Comparison of ENCODE assay signal across 13 cellular contexts in genomic region chr10:14552010-14552409, GRCh38.
DNase-seq lines count a peak whose midpoint lies in the region; ATAC-seq and TF ChIP-seq lines count a peak whose summit lies in the region.
"Had no signal": no experiment of that assay in that cellular context is flagged by ENCODE, and none has a peak within 500 bp of the region (broad histone marks: within the 10 kb centered on the region; RNA-seq: fewer than 3 reads in every experiment).

No MANE protein-coding gene starts in this region.

- H4K20me1 ChIP-seq in IMR-90 (ENCODE audit: insufficient read depth, low read length), result peaks cover 63% of the 10 kb centered on the region

- H3K4me3 Mint-ChIP-seq in CD14-positive monocyte, result peak overlapping the region; percentile 40 to 41
- H3K4me3 Mint-ChIP-seq in activated T-helper 17 cell treated with anti-CD3 and anti-CD28 coated beads, Interleukin-2, amount 50 U/mL, for 72 hours, result peak overlapping the region; percentile 73
- H3K4me3 Mint-ChIP-seq in naive thymus-derived CD8-positive, alpha-beta T cell, result peak overlapping the region in 8 of 10 donors; percentile 2 to 57 (median 38)

- H3K79me1 ChIP-seq in IMR-90 (ENCODE audit: low read depth in 1 of 2, low read length in 2 of 2), result peaks cover 44 to 84% of the 10 kb centered on the region in 2 experiments

- H2BK5ac ChIP-seq in IMR-90 (ENCODE audit: low read depth, low read length, poor library complexity, severe bottlenecking), result no peak overlapping the region

- no peak overlapping the region for H4K91ac ChIP-seq in IMR-90 (ENCODE audit: insufficient read depth, low read depth, low read length)

- peaks cover 86% of the 10 kb centered on the region for H3K4me1 Mint-ChIP-seq in CD14-positive monocyte
- H3K4me1 Mint-ChIP-seq in activated T-helper 17 cell treated with anti-CD3 and anti-CD28 coated beads, Interleukin-2, amount 50 U/mL, for 72 hours, result peaks cover 74% of the 10 kb centered on the region
- H3K4me1 Mint-ChIP-seq in naive thymus-derived CD8-positive, alpha-beta T cell, result peaks cover 56 to 99% (median 94%) of the 10 kb centered on the region in 4 donors

- no peak overlapping the region for H3K18ac ChIP-seq in IMR-90 (ENCODE audit: low read depth, low read length)

- peaks cover 13% of the 10 kb centered on the region for H3K36me3 ChIP-seq in IMR-90 (ENCODE audit: control insufficient read depth, insufficient read depth, low read length)

- no peak overlapping the region for H3K14ac ChIP-seq in IMR-90 (replicated peaks; ENCODE audit: low read depth, low read length)

- H3K36me3 Mint-ChIP-seq in CD14-positive monocyte, result peaks cover 48 to 51% of the 10 kb centered on the region in 2 donors
- H3K36me3 Mint-ChIP-seq in activated T-helper 17 cell treated with anti-CD3 and anti-CD28 coated beads, Interleukin-2, amount 50 U/mL, for 72 hours (ENCODE audit: low read depth), result peaks cover 89% of the 10 kb centered on the region
- H3K36me3 Mint-ChIP-seq in naive thymus-derived CD8-positive, alpha-beta T cell, result peaks cover 7 to 71% (median 18%) of the 10 kb centered on the region in 3 donors

- H2AK5ac ChIP-seq in IMR-90 (ENCODE audit: low read depth, low read length), result no peak overlapping the region

- TF ChIP-seq CTCF in CD14-positive monocyte (IDR thresholded peaks at IDR 0.05) (no peak), IMR-90 (conservative IDR thresholded peaks at IDR 0.05; ENCODE audit: low read depth, low read length) (no peak)

- no peak overlapping the region for H2BK15ac ChIP-seq in IMR-90 (ENCODE audit: low read depth, low read length)

- intact Hi-C loops in CD14-positive monocyte (cut with micrococcal nuclease) (loop anchor here (5.0 kb wide), 3 partner anchors 45 to 110 kb away; no protein-coding TSS in a partner anchor), IMR-90 (cut with micrococcal nuclease) (no loop called here)

- no peak overlapping the region for H4K8ac ChIP-seq in IMR-90 (ENCODE audit: low read depth in 2 of 2, low read length in 2 of 2)

- no peak overlapping the region for H3K4me2 ChIP-seq in IMR-90 (ENCODE audit: low read depth, low read length)
- H3K4me2 ChIP-seq: smooth muscle cell had no signal

- H3K9ac ChIP-seq in IMR-90 (ENCODE audit: low read depth, low read length), result no peak overlapping the region

- H2AFZ ChIP-seq in IMR-90 (replicated peaks; ENCODE audit: low read length, poor library complexity), result no peak overlapping the region

- TF ChIP-seq POLR2A in IMR-90 (IDR thresholded peaks at IDR 0.05; ENCODE audit: low read depth, low read length), result no peak

- H3K27me3 Mint-ChIP-seq in CD14-positive monocyte (ENCODE audit: low read depth in 3 of 3), result peaks cover 0 to 1% (median under 1%) of the 10 kb centered on the region in 3 donors
- no peaks in the 10 kb centered on the region for H3K27me3 Mint-ChIP-seq in activated T-helper 17 cell treated with anti-CD3 and anti-CD28 coated beads, Interleukin-2, amount 50 U/mL, for 72 hours
- no peaks in the 10 kb centered on the region for H3K27me3 Mint-ChIP-seq in naive thymus-derived CD8-positive, alpha-beta T cell

- no peaks in the 10 kb centered on the region for H3K9me3 Mint-ChIP-seq in CD14-positive monocyte
- H3K9me3 Mint-ChIP-seq in activated T-helper 17 cell treated with anti-CD3 and anti-CD28 coated beads, Interleukin-2, amount 50 U/mL, for 72 hours, result no peaks in the 10 kb centered on the region
- no peaks in the 10 kb centered on the region for H3K9me3 Mint-ChIP-seq in naive thymus-derived CD8-positive, alpha-beta T cell

- DNase-seq in CD14-positive monocyte (ENCODE audit: low spot score) (no peak), IMR-90 (no peak), NOMO-1 treated with dmso at 0.1 percent for 144 hours (lab: John Stamatoyannopoulos, UW; ENCODE audit: unreplicated experiment) (no peak), HCEC 1CT (no peak), NCI-H748 (lab: John Stamatoyannopoulos, UW; ENCODE audit: unreplicated experiment) (no peak)
- DNase-seq in naive thymus-derived CD8-positive, alpha-beta T cell, result no peak
- DNase-seq: cerebellar nuclear complex, KG1, NCI-H146, NCI-H446 treated with DMSO at 0.1 percent for 48 hours had no signal

- ATAC-seq in IMR-90 (ENCODE audit: low read depth), result no peak
- no peak for ATAC-seq in activated T-helper 17 cell treated with anti-CD3 and anti-CD28 coated beads, Interleukin-2, amount 50 U/mL, for 72 hours (replicated peaks)
- ATAC-seq in naive thymus-derived CD8-positive, alpha-beta T cell, result no peak
- ATAC-seq: left lobe of liver had no signal

- no peaks in the 10 kb centered on the region for H3K9me3 ChIP-seq in IMR-90 (ENCODE audit: control insufficient read depth, insufficient read depth, low read length)

- peaks cover 42% of the 10 kb centered on the region for H3K9me1 ChIP-seq in IMR-90 (ENCODE audit: insufficient read depth, low read length)

- CTCF ChIA-PET in IMR-90 (lab: Yijun Ruan, JAX), result interaction anchor here (0.6 to 0.7 kb wide), 2 partner anchors 42 to 285 kb away, joined by 3 to 4 read pairs; no protein-coding TSS in a partner anchor

- peaks cover 34% of the 10 kb centered on the region for H3K4me1 ChIP-seq in IMR-90 (ENCODE audit: control insufficient read depth, insufficient read depth, low read length)

- dilution Hi-C loops in IMR-90 (cut with HindIII; ENCODE audit: low sequenced_read_pairs, unreplicated experiment), result no loop called here

- WGBS in IMR-90 (ENCODE audit: extremely low coverage in 2 of 2, insufficient read length in 1 of 2), 2 experiments, result 80% methylated on average over 1 of the region's 4 CpGs; no CpG with 5 or more reads in 1 of the 2 experiments

- in situ Hi-C loops in IMR-90 (cut with MboI; ENCODE audit: low sequenced_read_pairs), result no loop called here

- peak overlapping the region; percentile 61 to 100 (median 88) for H3K27ac Mint-ChIP-seq in CD14-positive monocyte
- peak overlapping the region; percentile 89 for H3K27ac Mint-ChIP-seq in activated T-helper 17 cell treated with anti-CD3 and anti-CD28 coated beads, Interleukin-2, amount 50 U/mL, for 72 hours
- H3K27ac Mint-ChIP-seq in naive thymus-derived CD8-positive, alpha-beta T cell, result peak overlapping the region; percentile 20 to 97 (median 84)

- no peaks in the 10 kb centered on the region for H3K27me3 ChIP-seq in IMR-90 (ENCODE audit: control insufficient read depth, insufficient read depth, low read length)

- no peak overlapping the region for H3K27ac ChIP-seq in IMR-90 (ENCODE audit: insufficient read depth, low read length)

- no peak overlapping the region for H3K4ac ChIP-seq in IMR-90 (ENCODE audit: low read depth, low read length)

- H4K5ac ChIP-seq in IMR-90 (ENCODE audit: low read depth, low read length), result no peak overlapping the region; the same call in 1 of the 2 replicates

- H2AK9ac ChIP-seq in IMR-90 (replicated peaks; ENCODE audit: low read depth, low read length, poor library complexity), result no peak overlapping the region

- H3K4me3 ChIP-seq in IMR-90 (ENCODE audit: insufficient read depth, low read depth, low read length), result no peak overlapping the region
- H3K4me3 ChIP-seq: smooth muscle cell had no signal

- no peak overlapping the region for H2BK120ac ChIP-seq in IMR-90 (ENCODE audit: low read depth, low read length)

- no peak overlapping the region for H3K56ac ChIP-seq in IMR-90 (ENCODE audit: extremely low read depth, insufficient read depth, low read length)

- H2BK20ac ChIP-seq in IMR-90 (ENCODE audit: low read depth, low read length), result no peak overlapping the region

- TF ChIP-seq RAD21 in IMR-90 (IDR thresholded peaks at IDR 0.05; ENCODE audit: low read length), result no peak

- H3K23ac ChIP-seq in IMR-90 (ENCODE audit: low read depth, low read length), result 0 out of 2 replicates have a peak overlapping the region, but pooled peaks have one; percentile 35

- BruUV-seq in IMR-90 (replicated peaks; lab: Mats Ljungman, UMichigan), result no TSS peak

- POLR2A ChIA-PET in IMR-90 (lab: Charles Lee; ENCODE audit: unreplicated experiment), result no interaction called here
- POLR2A ChIA-PET in naive thymus-derived CD8-positive, alpha-beta T cell (lab: Charles Lee), result interaction anchor here (0.9 to 3.7 kb wide), 6 partner anchors 9 to 46 kb away, joined by 3 to 30 read pairs (median 4); no protein-coding TSS in a partner anchor

TF ChIP-seq in IMR-90, 13 proteins besides CTCF, POLR2A, EP300 and RAD21:
- TF ChIP-seq MAFK (IDR thresholded peaks at IDR 0.05; ENCODE audit: low read depth, low read length) (no peak), CHD1 (IDR thresholded peaks at IDR 0.05; ENCODE audit: low read depth, low read length) (no peak), NFE2L2 (IDR thresholded peaks at IDR 0.05; ENCODE audit: low read depth, low read length) (no peak), SMC3 (IDR thresholded peaks at IDR 0.05; ENCODE audit: low read depth, low read length) (no peak), MAZ (IDR thresholded peaks at IDR 0.05; ENCODE audit: borderline replicate concordance, low read depth, low read length) (no peak), BHLHE40 (IDR thresholded peaks at IDR 0.05; ENCODE audit: low read depth, low read length) (no peak), RFX5 (IDR thresholded peaks at IDR 0.05; ENCODE audit: low read depth, low read length) (no peak), CEBPB (IDR thresholded peaks at IDR 0.05; ENCODE audit: low read depth, low read length) (no peak), MXI1 (IDR thresholded peaks at IDR 0.05; ENCODE audit: borderline replicate concordance, low read depth, low read length) (no peak), RCOR1 (IDR thresholded peaks at IDR 0.05; ENCODE audit: insufficient replicate concordance, low read length) (no peak), FOS (IDR thresholded peaks at IDR 0.05; ENCODE audit: low read depth, low read length) (no peak)
- TF ChIP-seq, protein P1, sequence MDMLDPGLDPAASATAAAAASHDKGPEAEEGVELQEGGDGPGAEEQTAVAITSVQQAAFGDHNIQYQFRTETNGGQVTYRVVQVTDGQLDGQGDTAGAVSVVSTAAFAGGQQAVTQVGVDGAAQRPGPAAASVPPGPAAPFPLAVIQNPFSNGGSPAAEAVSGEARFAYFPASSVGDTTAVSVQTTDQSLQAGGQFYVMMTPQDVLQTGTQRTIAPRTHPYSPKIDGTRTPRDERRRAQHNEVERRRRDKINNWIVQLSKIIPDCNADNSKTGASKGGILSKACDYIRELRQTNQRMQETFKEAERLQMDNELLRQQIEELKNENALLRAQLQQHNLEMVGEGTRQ (IDR thresholded peaks at IDR 0.05; ENCODE audit: low read depth, low read length), result no peak
- TF ChIP-seq, protein P2, sequence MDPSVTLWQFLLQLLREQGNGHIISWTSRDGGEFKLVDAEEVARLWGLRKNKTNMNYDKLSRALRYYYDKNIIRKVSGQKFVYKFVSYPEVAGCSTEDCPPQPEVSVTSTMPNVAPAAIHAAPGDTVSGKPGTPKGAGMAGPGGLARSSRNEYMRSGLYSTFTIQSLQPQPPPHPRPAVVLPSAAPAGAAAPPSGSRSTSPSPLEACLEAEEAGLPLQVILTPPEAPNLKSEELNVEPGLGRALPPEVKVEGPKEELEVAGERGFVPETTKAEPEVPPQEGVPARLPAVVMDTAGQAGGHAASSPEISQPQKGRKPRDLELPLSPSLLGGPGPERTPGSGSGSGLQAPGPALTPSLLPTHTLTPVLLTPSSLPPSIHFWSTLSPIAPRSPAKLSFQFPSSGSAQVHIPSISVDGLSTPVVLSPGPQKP (IDR thresholded peaks at IDR 0.05; ENCODE audit: borderline replicate concordance, low read depth, low read length), result no peak
